ENCODE assay signal across 1 cellular context in the genomic region with DNA sequence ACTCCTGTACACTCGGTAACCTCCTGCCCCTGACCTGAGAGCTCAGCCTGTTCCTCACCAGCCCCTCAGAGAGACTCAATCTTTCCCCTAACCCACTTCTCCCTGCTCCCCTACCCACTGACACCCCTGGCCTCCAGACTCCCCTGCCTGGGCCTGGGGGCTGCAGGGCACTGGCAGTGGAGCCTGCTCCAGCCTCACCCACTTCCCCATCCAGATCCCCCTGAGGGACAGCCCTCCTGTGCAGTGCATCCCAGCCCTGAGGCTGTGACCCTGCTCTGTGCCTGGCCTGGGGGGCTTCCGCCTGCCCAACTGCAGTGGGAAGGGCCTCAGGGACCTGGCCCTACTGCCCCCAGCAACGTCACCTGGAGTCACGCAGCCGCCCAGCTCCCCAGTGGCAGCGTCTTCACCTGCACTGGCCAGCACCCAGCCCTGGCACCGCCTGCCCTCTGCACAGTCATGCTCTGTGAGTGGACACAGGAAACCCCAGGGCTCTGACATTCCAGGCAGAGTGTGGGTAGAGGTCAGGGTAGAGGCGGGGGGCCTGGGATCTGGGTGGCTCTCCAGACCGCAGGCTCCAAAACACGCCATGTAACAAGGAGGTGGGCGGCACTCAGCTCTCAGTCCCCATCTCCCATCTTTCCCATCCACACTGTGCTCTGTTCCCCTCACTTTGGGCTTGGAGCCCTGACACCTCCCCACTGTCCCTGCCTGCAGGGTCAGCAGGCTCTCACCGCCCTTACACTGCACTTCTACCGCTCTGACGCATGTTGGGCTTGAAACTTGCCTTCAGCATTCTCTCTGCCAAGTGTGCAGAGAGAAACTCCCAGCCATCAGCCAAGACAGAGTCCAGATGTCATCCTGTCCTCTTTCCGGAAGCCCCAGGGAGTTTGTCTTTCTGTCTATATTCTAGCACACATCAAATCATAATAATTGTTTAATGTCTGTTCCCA.
TF ChIP-seq lines count a peak whose summit lies in the region.

No MANE protein-coding gene starts in this region.

TF ChIP-seq in GM23338, 12 proteins besides CTCF, POLR2A, EP300 and RAD21 (continued from another document):
- no peak for TF ChIP-seq ETS1 (IDR thresholded peaks at IDR 0.05)
- TF ChIP-seq STAT1 (IDR thresholded peaks at IDR 0.05; ENCODE audit: unreplicated experiment): no peak
- TF ChIP-seq ZNF114 (CRISPR knock-in tag; IDR thresholded peaks at IDR 0.05): no peak
- TF ChIP-seq, protein P1, sequence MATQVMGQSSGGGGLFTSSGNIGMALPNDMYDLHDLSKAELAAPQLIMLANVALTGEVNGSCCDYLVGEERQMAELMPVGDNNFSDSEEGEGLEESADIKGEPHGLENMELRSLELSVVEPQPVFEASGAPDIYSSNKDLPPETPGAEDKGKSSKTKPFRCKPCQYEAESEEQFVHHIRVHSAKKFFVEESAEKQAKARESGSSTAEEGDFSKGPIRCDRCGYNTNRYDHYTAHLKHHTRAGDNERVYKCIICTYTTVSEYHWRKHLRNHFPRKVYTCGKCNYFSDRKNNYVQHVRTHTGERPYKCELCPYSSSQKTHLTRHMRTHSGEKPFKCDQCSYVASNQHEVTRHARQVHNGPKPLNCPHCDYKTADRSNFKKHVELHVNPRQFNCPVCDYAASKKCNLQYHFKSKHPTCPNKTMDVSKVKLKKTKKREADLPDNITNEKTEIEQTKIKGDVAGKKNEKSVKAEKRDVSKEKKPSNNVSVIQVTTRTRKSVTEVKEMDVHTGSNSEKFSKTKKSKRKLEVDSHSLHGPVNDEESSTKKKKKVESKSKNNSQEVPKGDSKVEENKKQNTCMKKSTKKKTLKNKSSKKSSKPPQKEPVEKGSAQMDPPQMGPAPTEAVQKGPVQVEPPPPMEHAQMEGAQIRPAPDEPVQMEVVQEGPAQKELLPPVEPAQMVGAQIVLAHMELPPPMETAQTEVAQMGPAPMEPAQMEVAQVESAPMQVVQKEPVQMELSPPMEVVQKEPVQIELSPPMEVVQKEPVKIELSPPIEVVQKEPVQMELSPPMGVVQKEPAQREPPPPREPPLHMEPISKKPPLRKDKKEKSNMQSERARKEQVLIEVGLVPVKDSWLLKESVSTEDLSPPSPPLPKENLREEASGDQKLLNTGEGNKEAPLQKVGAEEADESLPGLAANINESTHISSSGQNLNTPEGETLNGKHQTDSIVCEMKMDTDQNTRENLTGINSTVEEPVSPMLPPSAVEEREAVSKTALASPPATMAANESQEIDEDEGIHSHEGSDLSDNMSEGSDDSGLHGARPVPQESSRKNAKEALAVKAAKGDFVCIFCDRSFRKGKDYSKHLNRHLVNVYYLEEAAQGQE (IDR thresholded peaks at IDR 0.05; ENCODE audit: unreplicated experiment): no peak
- TF ChIP-seq JUNB (IDR thresholded peaks at IDR 0.05; ENCODE audit: unreplicated experiment): no peak
- no peak for TF ChIP-seq EZH2phosphoT487 (IDR thresholded peaks at IDR 0.05; ENCODE audit: unreplicated experiment)
